In genomic region chr17:63997341-63998048, GRCh38 we compare ENCODE assay signal across 7 cellular contexts. TPM values are rescaled to one million over a fixed set of nuclear protein-coding genes. Genes with fewer than 3 reads are reported as not detected.
DNase-seq lines count a peak whose midpoint lies in the region; ATAC-seq and TF ChIP-seq lines count a peak whose summit lies in the region.

No MANE protein-coding gene starts in this region.

- DNase-seq in HFF-Myc (ENCODE audit: extremely low read depth, low read depth), result no peak
- no peak for DNase-seq in activated T-helper 2 cell treated with anti-CD3 and anti-CD28 coated beads, Interferon-gamma antibody, Interleukin-2, Interleukin-4, amounts not matched to agents 10 μg/mL and 5 μg/mL and 100 μg/mL, durations not matched to agents 14 hours and 24 hours and 36 hours (ENCODE audit: low spot score)
- DNase-seq in smooth muscle cell (lab: John Stamatoyannopoulos, UW; ENCODE audit: unreplicated experiment), result no peak
- no peak for DNase-seq in NCI-H1048 (lab: John Stamatoyannopoulos, UW)
- no peak for DNase-seq in DMS153 (lab: John Stamatoyannopoulos, UW)

- H3K27me3 ChIP-seq in iPS-18a (ENCODE audit: control insufficient read depth, insufficient read depth, low read length) (peaks cover 23% of the 10 kb centered on the region), smooth muscle cell (ENCODE audit: low read depth) (peaks cover 31% of the 10 kb centered on the region)

- H3K4me3 ChIP-seq in HFF-Myc (replicated peaks; ENCODE audit: low read depth, low read length) (peak overlapping the region; percentile 37; the same call in 1 of the 2 replicates), iPS-18a (ENCODE audit: low read length) (peak overlapping the region; percentile 82), smooth muscle cell (peak overlapping the region; percentile 96)

- H3K27ac ChIP-seq in iPS-18a (ENCODE audit: low read length) (no peak overlapping the region), smooth muscle cell (ENCODE audit: low read depth) (no peak overlapping the region)

- H3K9ac ChIP-seq in iPS-18a (ENCODE audit: low read length) (no peak overlapping the region), smooth muscle cell (ENCODE audit: low read depth) (no peak overlapping the region)

- no peaks in the 10 kb centered on the region for H3K36me3 ChIP-seq in iPS-18a (ENCODE audit: control insufficient read depth, low read depth, low read length)
- no peaks in the 10 kb centered on the region for H3K36me3 ChIP-seq in smooth muscle cell (ENCODE audit: low read depth)

- H3K79me2 ChIP-seq in smooth muscle cell (ENCODE audit: low read depth), result no peaks in the 10 kb centered on the region

- peak overlapping the region; percentile 85 for H3K4me3 Mint-ChIP-seq in activated T-helper 2 cell treated with anti-CD3 and anti-CD28 coated beads, Interferon-gamma antibody, Interleukin-2, Interleukin-4, amounts not matched to agents 10 μg/mL and 5 μg/mL and 100 μg/mL, durations not matched to agents 14 hours and 24 hours and 36 hours (ENCODE audit: low read depth)

- TF ChIP-seq CTCF in HFF-Myc (IDR thresholded peaks at IDR 0.05; ENCODE audit: low read depth, low read length, missing control alignments) (no peak), smooth muscle cell (IDR thresholded peaks at IDR 0.05; ENCODE audit: borderline replicate concordance, insufficient read depth, poor library complexity, severe bottlenecking) (no peak)

- intact Hi-C loops in activated T-helper 2 cell treated with anti-CD3 and anti-CD28 coated beads, Interferon-gamma antibody, Interleukin-2, Interleukin-4, amounts not matched to agents 10 μg/mL and 5 μg/mL and 100 μg/mL, durations not matched to agents 14 hours and 24 hours and 36 hours (cut with micrococcal nuclease), result loop anchor here (2.0 to 10.0 kb wide), 2 partner anchors 19 to 153 kb away; partner anchors contain the start of gene SMARCD2

- H3K9me3 ChIP-seq in iPS-18a (ENCODE audit: control insufficient read depth, low read depth, low read length) (no peaks in the 10 kb centered on the region), smooth muscle cell (replicated peaks; ENCODE audit: low read depth) (no peaks in the 10 kb centered on the region)

- ATAC-seq in HG03039 (IDR thresholded peaks at IDR 0.05; ENCODE audit: unreplicated experiment), result no peak

- H3K4me1 ChIP-seq in iPS-18a (ENCODE audit: control insufficient read depth, low read depth, low read length) (no peaks in the 10 kb centered on the region), smooth muscle cell (ENCODE audit: low read depth) (no peaks in the 10 kb centered on the region)

- H3F3A ChIP-seq in smooth muscle cell (ENCODE audit: low read depth), result no peaks in the 10 kb centered on the region

- H3K27ac Mint-ChIP-seq in activated T-helper 2 cell treated with anti-CD3 and anti-CD28 coated beads, Interferon-gamma antibody, Interleukin-2, Interleukin-4, amounts not matched to agents 10 μg/mL and 5 μg/mL and 100 μg/mL, durations not matched to agents 14 hours and 24 hours and 36 hours, result no peak overlapping the region

- 12% methylated on average over 19 of the region's 19 CpGs for WGBS in smooth muscle cell (ENCODE audit: low lambda C conversion rate)

- H3K4me2 ChIP-seq in smooth muscle cell, result peak overlapping the region; percentile 99

- H3K36me3 Mint-ChIP-seq in activated T-helper 2 cell treated with anti-CD3 and anti-CD28 coated beads, Interferon-gamma antibody, Interleukin-2, Interleukin-4, amounts not matched to agents 10 μg/mL and 5 μg/mL and 100 μg/mL, durations not matched to agents 14 hours and 24 hours and 36 hours (ENCODE audit: low read depth), result no peaks in the 10 kb centered on the region

- H2AFZ ChIP-seq in smooth muscle cell (ENCODE audit: low read depth), result peak overlapping the region; percentile 58

- H3K9me3 Mint-ChIP-seq in activated T-helper 2 cell treated with anti-CD3 and anti-CD28 coated beads, Interferon-gamma antibody, Interleukin-2, Interleukin-4, amounts not matched to agents 10 μg/mL and 5 μg/mL and 100 μg/mL, durations not matched to agents 14 hours and 24 hours and 36 hours, result no peaks in the 10 kb centered on the region

- H4K20me1 ChIP-seq in smooth muscle cell (ENCODE audit: low read depth), result no peaks in the 10 kb centered on the region

- H3K27me3 Mint-ChIP-seq in activated T-helper 2 cell treated with anti-CD3 and anti-CD28 coated beads, Interferon-gamma antibody, Interleukin-2, Interleukin-4, amounts not matched to agents 10 μg/mL and 5 μg/mL and 100 μg/mL, durations not matched to agents 14 hours and 24 hours and 36 hours (ENCODE audit: low read depth), result peaks cover 26% of the 10 kb centered on the region

- H3K4me1 Mint-ChIP-seq in activated T-helper 2 cell treated with anti-CD3 and anti-CD28 coated beads, Interferon-gamma antibody, Interleukin-2, Interleukin-4, amounts not matched to agents 10 μg/mL and 5 μg/mL and 100 μg/mL, durations not matched to agents 14 hours and 24 hours and 36 hours (ENCODE audit: low read depth), result peaks cover 29% of the 10 kb centered on the region

RNA-seq across cellular contexts. Expression of gene PRR29, which starts 0.7 kb away (rescaled TPM):
- total RNA-seq in activated T-helper 2 cell treated with anti-CD3 and anti-CD28 coated beads, Interferon-gamma antibody, Interleukin-2, Interleukin-4, amounts not matched to agents 10 μg/mL and 5 μg/mL and 100 μg/mL, durations not matched to agents 14 hours and 24 hours and 36 hours, result 0.14 and 0.18 TPM in 2 replicates
- total RNA-seq in smooth muscle cell, result 0.18 TPM in 1 of 2 replicates, not detected in the other
- 0.34 and 0.58 TPM in 2 replicates for polyA plus RNA-seq in smooth muscle cell

RNA-seq across cellular contexts. Expression of gene ICAM2, which starts 22.9 kb away (rescaled TPM):
- 83.2 and 85.6 TPM in 2 replicates for total RNA-seq in activated T-helper 2 cell treated with anti-CD3 and anti-CD28 coated beads, Interferon-gamma antibody, Interleukin-2, Interleukin-4, amounts not matched to agents 10 μg/mL and 5 μg/mL and 100 μg/mL, durations not matched to agents 14 hours and 24 hours and 36 hours
- 1.6 TPM in 1 of 2 replicates, not detected in the other for total RNA-seq in smooth muscle cell
- polyA plus RNA-seq in smooth muscle cell, result 1.0 TPM in 1 of 2 replicates, not detected in the other

RNA-seq across cellular contexts. Expression of gene SCN4A, which starts 24.8 kb away (rescaled TPM):
- 0.11 and 0.14 TPM in 2 replicates for total RNA-seq in activated T-helper 2 cell treated with anti-CD3 and anti-CD28 coated beads, Interferon-gamma antibody, Interleukin-2, Interleukin-4, amounts not matched to agents 10 μg/mL and 5 μg/mL and 100 μg/mL, durations not matched to agents 14 hours and 24 hours and 36 hours
- under 0.01 and 0.09 TPM in 2 replicates for total RNA-seq in smooth muscle cell
- 0.14 TPM in 1 of 2 replicates, not detected in the other for polyA plus RNA-seq in smooth muscle cell

Comparison
In these comparisons a context has a peak if more than half of its experiments do, and no peak if none do; other contexts are left out.
1. H3K4me3 ChIP-seq: peak in every context shown above with its lines; median percentile 96 in smooth muscle cell; 82 in iPS-18a; 37 in HFF-Myc.
2. RNA of gene ICAM2, which starts 22.9 kb away (total RNA-seq): 83.2 to 85.6 TPM in activated T-helper 2 cell treated with anti-CD3 and anti-CD28 coated beads, Interferon-gamma antibody, Interleukin-2, Interleukin-4, amounts not matched to agents 10 μg/mL and 5 μg/mL and 100 μg/mL, durations not matched to agents 14 hours and 24 hours and 36 hours; 1.6 TPM in smooth muscle cell; every median in the first group is over 10 times any median in the second.